In genomic region chr9:91655215-91655614, GRCh38 we compare ENCODE assay signal across 28 cellular contexts.
"Had no signal": no experiment of that assay in that cellular context is flagged by ENCODE, and none has a peak within 500 bp of the region (broad histone marks: within the 10 kb centered on the region; RNA-seq: fewer than 3 reads in every experiment).

No MANE protein-coding gene starts in this region.

- H3K4me3 ChIP-seq: coronary artery, dorsolateral prefrontal cortex, psoas muscle, smooth muscle cell, stomach, thyroid gland had no signal

- ATAC-seq: activated CD4-positive, alpha-beta T cell treated with anti-CD3 and anti-CD28 coated beads for 36 hours; naive thymus-derived CD4-positive, alpha-beta T cell; psoas muscle; stimulated activated naive B cell treated with anti-CD40 and anti-IgM and Interleukin-4, amounts not matched to agents 10 μg/mL and 1 μg/mL and 100 μg/mL, for 72 hours; T-cell had no signal

- H3K27ac ChIP-seq: coronary artery, dorsolateral prefrontal cortex, parathyroid adenoma, psoas muscle, stomach, thyroid gland had no signal

- DNase-seq: activated CD4-positive, alpha-beta T cell treated with anti-CD3 and anti-CD28 coated beads for 36 hours; activated CD4-positive, alpha-beta T cell treated with anti-CD3 and anti-CD28 coated beads, Interleukin-2, amount 50 U/mL, for 4 hours; activated CD4-positive, CD25-positive, alpha-beta regulatory T cell; activated CD8-positive, alpha-beta memory T cell treated with anti-CD3 and anti-CD28 coated beads for 24 hours; activated effector memory CD4-positive, alpha-beta T cell treated with Interleukin-2 at 50 U/mL for 16 hours; activated naive CD4-positive, alpha-beta T cell treated with Interleukin-2 at 50 U/mL for 16 hours; aorta; dorsolateral prefrontal cortex; effector memory CD4-positive, alpha-beta T cell; erythroblast; foreskin fibroblast; head of caudate nucleus; hypothalamus; left ventricle myocardium superior; mammary epithelial cell; naive thymus-derived CD4-positive, alpha-beta T cell; nucleus accumbens; psoas muscle; stimulated activated CD4-positive, alpha-beta T cell treated with anti-CD3 and anti-CD28 coated beads, Interleukin-1b, Interleukin-23, amount 100 ng/mL, for 48 hours; stimulated activated CD4-positive, alpha-beta T cell treated with anti-CD3 and anti-CD28 coated beads, Interleukin-4, amount 100 ng/mL, for 4 hours; stimulated activated CD8-positive, alpha-beta memory T cell treated with anti-CD3 and anti-CD28 coated beads, Interleukin-4, amount 100 ng/mL, for 48 hours; stimulated activated naive B cell treated with anti-CD40 and anti-IgM and Interleukin-4, amounts not matched to agents 10 μg/mL and 1 μg/mL and 100 μg/mL, for 72 hours; stomach; T-cell; thyroid gland had no signal

- H3K9me3 ChIP-seq: psoas muscle, stomach, thyroid gland had no signal

- H3K27me3 ChIP-seq: dorsolateral prefrontal cortex, stomach, thyroid gland had no signal

- H3K36me3 ChIP-seq: stomach, thyroid gland had no signal

- H3K4me1 ChIP-seq: parathyroid adenoma, psoas muscle, thyroid gland had no signal
